1 cellular context compared by ENCODE assay signal in genomic region chr11:64233913-64234839, GRCh38.
TF ChIP-seq lines count a peak whose summit lies in the region.

TSS of gene VEGFB (plus strand) at chr11:64234584. CDS start at chr11:64234834, 250 bp downstream.

TF ChIP-seq in HepG2, 621 proteins besides CTCF, POLR2A, EP300 and RAD21 (continued from another document and continues in another):
- TF ChIP-seq AKAP8 (CRISPR knock-in tag; IDR thresholded peaks at IDR 0.05) (no peak; the same call in 1 of the 2 replicates), ZNF335 (CRISPR knock-in tag; IDR thresholded peaks at IDR 0.05) (no peak), NCOA2 (CRISPR knock-in tag; IDR thresholded peaks at IDR 0.05) (no peak), KMT2A (CRISPR knock-in tag; IDR thresholded peaks at IDR 0.05) (no peak), KLF11 (CRISPR knock-in tag; IDR thresholded peaks at IDR 0.05) (no peak), ZNF512 (CRISPR knock-in tag; IDR thresholded peaks at IDR 0.05) (no peak), ZBTB46 (CRISPR knock-in tag; IDR thresholded peaks at IDR 0.05; ENCODE audit: borderline replicate concordance) (no peak), ZNF607 (CRISPR knock-in tag; IDR thresholded peaks at IDR 0.05; ENCODE audit: borderline replicate concordance) (0 out of 2 replicates have a peak, but pooled peaks have one; percentile 45), PTBP1 (IDR thresholded peaks at IDR 0.05; ENCODE audit: low read depth, low read length, poor library complexity, severe bottlenecking) (no peak), ATF6 (CRISPR knock-in tag; conservative IDR thresholded peaks at IDR 0.05) (no peak), MAZ (IDR thresholded peaks at IDR 0.05; ENCODE audit: borderline replicate concordance, low read depth, low read length) (no peak), MAZ (CRISPR knock-in tag; IDR thresholded peaks at IDR 0.05; ENCODE audit: low read depth) (no peak), ZNF672 (CRISPR knock-in tag; IDR thresholded peaks at IDR 0.05) (no peak), ZNF772 (CRISPR knock-in tag; IDR thresholded peaks at IDR 0.05) (no peak), PAWR (CRISPR knock-in tag; IDR thresholded peaks at IDR 0.05; ENCODE audit: borderline replicate concordance) (no peak), U2AF2 (IDR thresholded peaks at IDR 0.05; ENCODE audit: low read depth, low read length) (no peak), CEBPB (IDR thresholded peaks at IDR 0.05; ENCODE audit: borderline replicate concordance, low read depth, low read length) (no peak), SNRNP70 (IDR thresholded peaks at IDR 0.05; ENCODE audit: low read depth, low read length) (no peak), IRX3 (CRISPR knock-in tag; IDR thresholded peaks at IDR 0.05; ENCODE audit: borderline replicate concordance, low read depth) (no peak), ZNF558 (CRISPR knock-in tag; IDR thresholded peaks at IDR 0.05; ENCODE audit: borderline replicate concordance) (no peak; the same call in 1 of the 2 replicates), MYNN (CRISPR knock-in tag; IDR thresholded peaks at IDR 0.05; ENCODE audit: low read depth) (no peak), FOXA3 (CRISPR knock-in tag; IDR thresholded peaks at IDR 0.05) (no peak), PITX1 (CRISPR knock-in tag; IDR thresholded peaks at IDR 0.05) (peak; percentile 24; the same call in 1 of the 2 replicates), ZKSCAN1 (IDR thresholded peaks at IDR 0.05; ENCODE audit: low read length) (no peak), ZBTB37 (CRISPR knock-in tag; IDR thresholded peaks at IDR 0.05) (no peak), NFATC3 (CRISPR knock-in tag; IDR thresholded peaks at IDR 0.05) (no peak), ZNF691 (CRISPR knock-in tag; IDR thresholded peaks at IDR 0.05; ENCODE audit: borderline replicate concordance, low read depth) (0 out of 2 replicates have a peak, but pooled peaks have one; percentile 42), RCOR2 (CRISPR knock-in tag; IDR thresholded peaks at IDR 0.05) (no peak), ZNF138 (CRISPR knock-in tag; IDR thresholded peaks at IDR 0.05; ENCODE audit: low read depth) (no peak), BATF2 (CRISPR knock-in tag; IDR thresholded peaks at IDR 0.05) (no peak), ZNF629 (CRISPR knock-in tag; conservative IDR thresholded peaks at IDR 0.05) (no peak), ZNF724P (CRISPR knock-in tag; IDR thresholded peaks at IDR 0.05; ENCODE audit: borderline replicate concordance) (no peak), ZNF839 (CRISPR knock-in tag; IDR thresholded peaks at IDR 0.05; ENCODE audit: borderline replicate concordance) (no peak), ZFX (CRISPR knock-in tag; IDR thresholded peaks at IDR 0.05; ENCODE audit: low read depth) (peak; percentile 52), ZNF883 (CRISPR knock-in tag; IDR thresholded peaks at IDR 0.05; ENCODE audit: not compliant biosample characterization) (no peak), ZNF18 (CRISPR knock-in tag; IDR thresholded peaks at IDR 0.05; ENCODE audit: insufficient replicate concordance) (no peak), TFAP4 (IDR thresholded peaks at IDR 0.05; ENCODE audit: borderline replicate concordance, low read depth) (no peak; the same call in 1 of the 2 replicates), ZNF567 (CRISPR knock-in tag; IDR thresholded peaks at IDR 0.05; ENCODE audit: borderline replicate concordance) (no peak), HOXA3 (CRISPR knock-in tag; IDR thresholded peaks at IDR 0.05) (peak; percentile 33; the same call in 1 of the 2 replicates), ATF7 (IDR thresholded peaks at IDR 0.05) (no peak), ATF7 (CRISPR knock-in tag; IDR thresholded peaks at IDR 0.05) (no peak), ZNF597 (CRISPR knock-in tag; IDR thresholded peaks at IDR 0.05) (no peak), ZMAT5 (CRISPR knock-in tag; IDR thresholded peaks at IDR 0.05; ENCODE audit: borderline replicate concordance, low read depth) (no peak), SALL1 (CRISPR knock-in tag; IDR thresholded peaks at IDR 0.05) (peak; percentile 51; the same call in 1 of the 2 replicates), SOX5 (CRISPR knock-in tag; IDR thresholded peaks at IDR 0.05; ENCODE audit: borderline replicate concordance) (0 out of 2 replicates have a peak, but pooled peaks have one; percentile 17), ZNF580 (CRISPR knock-in tag; IDR thresholded peaks at IDR 0.05; ENCODE audit: borderline replicate concordance, low read depth) (no peak), MBNL3 (CRISPR knock-in tag; conservative IDR thresholded peaks at IDR 0.05) (no peak), SP2 (CRISPR knock-in tag; IDR thresholded peaks at IDR 0.05) (no peak), TAF15 (IDR thresholded peaks at IDR 0.05; ENCODE audit: low read depth, low read length, poor library complexity, severe bottlenecking) (no peak), ZNF619 (CRISPR knock-in tag; IDR thresholded peaks at IDR 0.05) (no peak), ZNF562 (CRISPR knock-in tag; IDR thresholded peaks at IDR 0.05; ENCODE audit: borderline replicate concordance) (no peak), ARID5B (CRISPR knock-in tag; IDR thresholded peaks at IDR 0.05) (no peak; the same call in 1 of the 2 replicates)
